ENCODE assay signal across 1 cellular context in genomic region chr17:5097101-5097834, GRCh38.
TF ChIP-seq lines count a peak whose summit lies in the region.

No MANE protein-coding gene starts in this region.

TF ChIP-seq in IMR-90, 13 proteins besides CTCF, POLR2A, EP300 and RAD21 (continued from another document):
- TF ChIP-seq USF2 (IDR thresholded peaks at IDR 0.05; ENCODE audit: low read depth, low read length) (no peak), CEBPB (IDR thresholded peaks at IDR 0.05; ENCODE audit: low read depth, low read length) (no peak)
